Comparison of ENCODE assay signal across 22 cellular contexts in the genomic region with DNA sequence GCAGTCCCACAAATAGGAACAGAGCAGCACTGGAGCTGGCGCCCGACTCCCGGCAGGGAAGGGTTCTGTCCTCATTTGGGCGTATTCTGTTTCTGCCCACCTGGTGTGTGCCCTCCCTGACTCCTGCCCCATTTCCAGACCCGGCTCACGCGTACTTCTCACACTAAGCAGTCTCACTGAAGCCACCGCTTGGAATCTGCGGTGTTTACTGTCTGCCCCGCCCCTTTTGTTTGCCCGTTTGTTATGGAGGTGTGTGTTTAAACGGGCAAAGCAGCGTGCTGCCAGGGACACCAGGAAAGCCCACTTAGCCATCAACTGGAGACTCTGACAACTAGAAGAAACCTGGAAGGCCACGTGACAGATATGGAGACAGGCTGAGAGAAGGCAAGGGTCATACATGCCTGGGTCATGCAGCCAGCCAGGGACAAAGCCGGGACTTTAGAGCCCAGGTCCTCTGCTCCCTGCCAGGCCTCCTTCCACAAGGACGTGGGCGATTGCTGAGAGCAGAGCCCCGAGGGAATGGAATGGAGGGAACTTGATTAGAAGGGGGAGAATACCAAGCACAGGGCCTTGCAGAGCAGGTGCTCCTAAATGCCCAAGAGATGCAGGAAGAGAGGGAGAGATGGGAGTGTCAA. TPM values are rescaled to one million over a fixed set of nuclear protein-coding genes. Genes with fewer than 3 reads are reported as not detected.
DNase-seq lines count a peak whose midpoint lies in the region; ATAC-seq, FAIRE-seq and TF ChIP-seq lines count a peak whose summit lies in the region.
"Had no signal": no experiment of that assay in that cellular context is flagged by ENCODE, and none has a peak within 500 bp of the region (broad histone marks: within the 10 kb centered on the region; RNA-seq: fewer than 3 reads in every experiment).

No MANE protein-coding gene starts in this region.

- H3K27ac ChIP-seq in liver (ENCODE audit: low read depth in 1 of 2, low read length in 2 of 2) (peak overlapping the region; percentile 31 to 55), HepG2 (ENCODE audit: extremely low read length, insufficient read depth, low read length) (no peak overlapping the region), upper lobe of right lung (no peak overlapping the region), right atrium auricular region (no peak overlapping the region)
- H3K27ac ChIP-seq: parathyroid adenoma, WERI-Rb-1 had no signal

- POLR2A ChIA-PET in HepG2 (lab: Yijun Ruan, JAX): no interaction called here

- no peak overlapping the region for H2AFZ ChIP-seq in HepG2 (ENCODE audit: low read length)
- H2AFZ ChIP-seq: parathyroid adenoma had no signal

- peaks cover 6 to 32% (median 17%) of the 10 kb centered on the region in 4 donors for H3K4me1 ChIP-seq in liver (ENCODE audit: control insufficient read depth in 4 of 4, insufficient read depth in 4 of 4, low read length in 3 of 4)
- H3K4me1 ChIP-seq in HepG2 (ENCODE audit: insufficient read depth, low read length): peaks cover 12% of the 10 kb centered on the region
- no peaks in the 10 kb centered on the region for H3K4me1 ChIP-seq in upper lobe of right lung
- H3K4me1 ChIP-seq in right atrium auricular region: no peaks in the 10 kb centered on the region
- H3K4me1 ChIP-seq: parathyroid adenoma had no signal

- no peaks in the 10 kb centered on the region for H4K20me1 ChIP-seq in HepG2 (ENCODE audit: insufficient read depth, low read length)

- ATAC-seq in HepG2 (no peak), left colon (peak; percentile 40), upper lobe of right lung (peak; percentile 4), GM18861 (IDR thresholded peaks at IDR 0.05; ENCODE audit: unreplicated experiment) (no peak)
- ATAC-seq: activated T-cell treated with anti-CD3 and anti-CD28 coated beads, Interleukin-2, amount 50 U/mL, for 72 hours had no signal

- CTCF ChIA-PET in HepG2 (lab: Yijun Ruan, JAX; ENCODE audit: low intra/inter-chr PET ratio, low total read pairs): no interaction called here

- H3K9ac ChIP-seq in liver (ENCODE audit: low read depth in 1 of 2, low read length in 2 of 2) (peak overlapping the region in 1 of 2 donors; percentile 50), HepG2 (ENCODE audit: insufficient read depth, low read depth, low read length) (no peak overlapping the region)
- H3K9ac ChIP-seq: parathyroid adenoma had no signal

- 38% methylated on average over 18 of the region's 18 CpGs for WGBS in liver
- 20% methylated on average over 18 of the region's 18 CpGs for WGBS in HepG2 (ENCODE audit: low lambda C conversion rate)

- H3K4me2 ChIP-seq in HepG2 (ENCODE audit: low read depth, low read length): no peak overlapping the region

- no peaks in the 10 kb centered on the region for H3K36me3 ChIP-seq in liver (ENCODE audit: control insufficient read depth in 4 of 4, insufficient read depth in 3 of 4, low read depth in 1 of 4, low read length in 3 of 4)
- no peaks in the 10 kb centered on the region for H3K36me3 ChIP-seq in HepG2 (replicated peaks in 1 of 2; ENCODE audit: control insufficient read depth in 1 of 2, insufficient read depth in 2 of 2, low read length in 2 of 2)
- H3K36me3 ChIP-seq in upper lobe of right lung: no peaks in the 10 kb centered on the region
- H3K36me3 ChIP-seq in right atrium auricular region: no peaks in the 10 kb centered on the region

- TF ChIP-seq EP300 in HepG2 (IDR thresholded peaks at IDR 0.05; ENCODE audit: low read depth in 2 of 2, low read length in 2 of 2) (no peak), HepG2 (CRISPR knock-in tag; IDR thresholded peaks at IDR 0.05; ENCODE audit: borderline replicate concordance) (no peak)

- TF ChIP-seq RAD21 in liver (IDR thresholded peaks at IDR 0.05) (peak in 1 of 2 donors; percentile 7), HepG2 (CRISPR knock-in tag; IDR thresholded peaks at IDR 0.05) (no peak)

- H3K79me2 ChIP-seq in HepG2 (ENCODE audit: insufficient read depth, low read length): no peaks in the 10 kb centered on the region
- H3K79me2 ChIP-seq: parathyroid adenoma had no signal

- intact Hi-C loops in HepG2 (cut with micrococcal nuclease; ENCODE audit: unreplicated experiment) (no loop called here), left colon (cut with DNase I, micrococcal nuclease) (no loop called here), upper lobe of right lung (cut with DNase I) (loop anchor here (10.0 kb wide), 1 partner anchor 426 kb away; no protein-coding TSS in a partner anchor)

- no peak for TF ChIP-seq POLR2A in HepG2 (IDR thresholded peaks at IDR 0.05; ENCODE audit: insufficient read depth in 1 of 2, low read depth in 2 of 2, low read length in 2 of 2)

- H3K4me3 ChIP-seq in liver (ENCODE audit: low read depth in 1 of 3, low read length in 3 of 3) (no peak overlapping the region), HepG2 (replicated peaks in 1 of 3; ENCODE audit: insufficient read depth in 1 of 3, low read depth in 2 of 3, low read length in 3 of 3) (no peak overlapping the region), upper lobe of right lung (no peak overlapping the region), right atrium auricular region (no peak overlapping the region)

- no peaks in the 10 kb centered on the region for H3K27me3 ChIP-seq in liver (ENCODE audit: control insufficient read depth in 4 of 4, insufficient read depth in 4 of 4, low read length in 3 of 4)
- H3K27me3 ChIP-seq in HepG2 (ENCODE audit: control insufficient read depth in 1 of 2, insufficient read depth in 2 of 2, low read length in 2 of 2): peaks cover 1 to 55% of the 10 kb centered on the region in 2 experiments; a peak in 4 of 5 replicates
- H3K27me3 ChIP-seq in upper lobe of right lung: peaks cover 15% of the 10 kb centered on the region
- no peaks in the 10 kb centered on the region for H3K27me3 ChIP-seq in right atrium auricular region

- BruUV-seq in HepG2 (replicated peaks; lab: Mats Ljungman, UMichigan): no TSS peak

- no peak for FAIRE-seq in HepG2 (lab: Jason Lieb, UNC)
- FAIRE-seq: G401.6 had no signal

- TF ChIP-seq CTCF in liver (IDR thresholded peaks at IDR 0.05; ENCODE audit: low read depth, low read length, missing input control): no peak
- no peak for TF ChIP-seq CTCF in HepG2 (CRISPR knock-in tag; IDR thresholded peaks at IDR 0.05)
- no peak for TF ChIP-seq CTCF in upper lobe of right lung (IDR thresholded peaks at IDR 0.05)
- no peak for TF ChIP-seq CTCF in GM20000 (IDR thresholded peaks at IDR 0.05; ENCODE audit: extremely low read depth, missing control alignments)
- TF ChIP-seq CTCF in right atrium auricular region (IDR thresholded peaks at IDR 0.05): no peak

- no peak for DNase-seq in HepG2 (ENCODE audit: low spot score)
- peak; percentile 81 for DNase-seq in NCI-H748 (lab: John Stamatoyannopoulos, UW; ENCODE audit: unreplicated experiment)
- no peak for DNase-seq in left colon
- DNase-seq in upper lobe of right lung: no peak
- no peak for DNase-seq in GM20000 (ENCODE audit: low spot score)
- no peak for DNase-seq in right atrium auricular region (ENCODE audit: low spot score)
- DNase-seq: activated CD4-positive, alpha-beta memory T cell treated with anti-CD3 and anti-CD28 coated beads for 36 hours; activated naive CD8-positive, alpha-beta T cell treated with anti-CD3 and anti-CD28 coated beads for 36 hours; activated T-cell treated with anti-CD3 and anti-CD28 coated beads, Interleukin-2, amount 50 U/mL, for 72 hours; Caco-2; effector CD8-positive, alpha-beta T cell; KBM-7; MV-4-11; NCI-H2171 treated with DMSO at 0.1 percent for 48 hours; SHP77 treated with DMSO at 0.1 percent for 48 hours; stimulated activated CD4-positive, alpha-beta T cell treated with anti-CD3 and anti-CD28 coated beads, Interleukin-2, amount 100 ng/mL, for 48 hours; WERI-Rb-1 had no signal

- in situ Hi-C loops in HepG2 (cut with HindIII; ENCODE audit: extremely low pct_ligation_motif_present, low pct_unique_long_range_greater_than_20kb): no loop called here

- H3K9me3 ChIP-seq in liver (ENCODE audit: control insufficient read depth in 4 of 4, low read length in 3 of 4): no peaks in the 10 kb centered on the region
- no peaks in the 10 kb centered on the region for H3K9me3 ChIP-seq in HepG2 (ENCODE audit: low read length)
- H3K9me3 ChIP-seq in upper lobe of right lung: no peaks in the 10 kb centered on the region
- H3K9me3 ChIP-seq in right atrium auricular region: no peaks in the 10 kb centered on the region
- H3K9me3 ChIP-seq: Caco-2 had no signal

RNA-seq across cellular contexts. Expression of a gene that starts 8.7 kb away (rescaled TPM):
- 1 to 10 TPM in 1 of 2 donors, under 1 TPM in 1; 0.14 to 2.1 TPM for total RNA-seq in liver
- under 1 TPM; 0.42 to 0.64 TPM for polyA plus RNA-seq in liver
- total RNA-seq in HepG2 (2016; rRNA removed; fragmentation: Illumina TruSeq; extraction: Trizol): not detected in 2 replicates
- total RNA-seq in HepG2 (2016; cell fraction: cytosol; rRNA removed; fragmentation: Illumina TruSeq; extraction: Trizol; ENCODE audit: low read depth): not detected in 2 replicates
- total RNA-seq in HepG2 (2016; cell fraction: insoluble cytoplasmic fraction; rRNA removed; fragmentation: Illumina TruSeq; extraction: Trizol): not detected in 2 replicates
- not detected in 2 replicates for total RNA-seq in HepG2 (2016; cell fraction: membrane; rRNA removed; fragmentation: Illumina TruSeq; extraction: Trizol)
- not detected in 2 replicates for total RNA-seq in HepG2 (2016; cell fraction: nucleus; rRNA removed; fragmentation: Illumina TruSeq; extraction: Trizol)
- not detected in 2 replicates for polyA plus RNA-seq in HepG2 (2011; rRNA removed)
- polyA plus RNA-seq in HepG2 (2011; cell fraction: cytosol; rRNA removed): not detected in 2 replicates
- polyA plus RNA-seq in HepG2 (2011; cell fraction: nucleus; rRNA removed): not detected in 2 replicates
- not detected in 2 replicates for polyA plus RNA-seq in HepG2 (2012)
- polyA plus RNA-seq in HepG2 (2016; cell fraction: cytosol; fragmentation: Illumina TruSeq; extraction: Trizol; ENCODE audit: low read depth): not detected in 2 replicates
- not detected in 2 replicates for polyA plus RNA-seq in HepG2 (2016; cell fraction: insoluble cytoplasmic fraction; fragmentation: Illumina TruSeq; extraction: Trizol; ENCODE audit: low read depth)
- polyA plus RNA-seq in HepG2 (2016; cell fraction: membrane; fragmentation: Illumina TruSeq; extraction: Trizol; ENCODE audit: low read depth): not detected in 2 replicates
- polyA plus RNA-seq in HepG2 (2016; cell fraction: nucleus; fragmentation: Illumina TruSeq; extraction: Trizol; ENCODE audit: insufficient read depth, low read depth): not detected in 2 replicates
- not detected in 2 replicates for polyA minus RNA-seq in HepG2 (2011; rRNA and poly(A)+ RNA removed; ENCODE audit: low replicate concordance)
- polyA minus RNA-seq in HepG2 (2011; cell fraction: cytosol; rRNA and poly(A)+ RNA removed): not detected in 2 replicates
- polyA minus RNA-seq in HepG2 (2011; cell fraction: nucleus; rRNA and poly(A)+ RNA removed): not detected in 2 replicates
- total RNA-seq in left colon: 1 to 10 TPM in 1 of 2 donors, under 1 TPM in 1; 0.58 to 1.1 TPM
- 3.6 TPM for total RNA-seq in upper lobe of right lung
- 1 to 10 TPM; 1.5 TPM for total RNA-seq in right atrium auricular region
- total RNA-seq: Caco-2 had no signal

RNA-seq across cellular contexts. Expression of a gene that starts 41.5 kb away (rescaled TPM):
- total RNA-seq in liver: under 1 TPM; 0.08 to 0.37 TPM
- not detected for polyA plus RNA-seq in liver
- total RNA-seq in HepG2 (2016; rRNA removed; fragmentation: Illumina TruSeq; extraction: Trizol): not detected in 2 replicates
- not detected in 2 replicates for total RNA-seq in HepG2 (2016; cell fraction: cytosol; rRNA removed; fragmentation: Illumina TruSeq; extraction: Trizol; ENCODE audit: low read depth)
- not detected in 2 replicates for total RNA-seq in HepG2 (2016; cell fraction: insoluble cytoplasmic fraction; rRNA removed; fragmentation: Illumina TruSeq; extraction: Trizol)
- not detected in 2 replicates for total RNA-seq in HepG2 (2016; cell fraction: membrane; rRNA removed; fragmentation: Illumina TruSeq; extraction: Trizol)
- total RNA-seq in HepG2 (2016; cell fraction: nucleus; rRNA removed; fragmentation: Illumina TruSeq; extraction: Trizol): not detected in 2 replicates
- polyA plus RNA-seq in HepG2 (2011; rRNA removed): not detected in 2 replicates
- polyA plus RNA-seq in HepG2 (2011; cell fraction: cytosol; rRNA removed): not detected in 2 replicates
- not detected in 2 replicates for polyA plus RNA-seq in HepG2 (2011; cell fraction: nucleus; rRNA removed)
- polyA plus RNA-seq in HepG2 (2012): not detected in 2 replicates
- not detected in 2 replicates for polyA plus RNA-seq in HepG2 (2016; cell fraction: cytosol; fragmentation: Illumina TruSeq; extraction: Trizol; ENCODE audit: low read depth)
- not detected in 2 replicates for polyA plus RNA-seq in HepG2 (2016; cell fraction: insoluble cytoplasmic fraction; fragmentation: Illumina TruSeq; extraction: Trizol; ENCODE audit: low read depth)
- not detected in 2 replicates for polyA plus RNA-seq in HepG2 (2016; cell fraction: membrane; fragmentation: Illumina TruSeq; extraction: Trizol; ENCODE audit: low read depth)
- not detected in 2 replicates for polyA plus RNA-seq in HepG2 (2016; cell fraction: nucleus; fragmentation: Illumina TruSeq; extraction: Trizol; ENCODE audit: insufficient read depth, low read depth)
- not detected in 2 replicates for polyA minus RNA-seq in HepG2 (2011; rRNA and poly(A)+ RNA removed; ENCODE audit: low replicate concordance)
- polyA minus RNA-seq in HepG2 (2011; cell fraction: cytosol; rRNA and poly(A)+ RNA removed): not detected in 2 replicates
- not detected in 2 replicates for polyA minus RNA-seq in HepG2 (2011; cell fraction: nucleus; rRNA and poly(A)+ RNA removed)
- under 1 TPM; 0.15 to 0.28 TPM for total RNA-seq in left colon
- not detected for total RNA-seq in upper lobe of right lung
- under 1 TPM in 1 of 2 donors, not detected in 1; 0.12 TPM for total RNA-seq in right atrium auricular region
- total RNA-seq: activated CD4-positive, alpha-beta memory T cell treated with anti-CD3 and anti-CD28 coated beads for 36 hours; activated T-cell treated with anti-CD3 and anti-CD28 coated beads, Interleukin-2, amount 50 U/mL, for 72 hours; Caco-2; lower leg skin had no signal

Comparison
In these comparisons a context has a peak if more than half of its experiments do, and no peak if none do; other contexts are left out.
1. H3K27ac ChIP-seq: peak in liver (2 of 2); none in HepG2 (single experiment), upper lobe of right lung (single experiment) and right atrium auricular region (0 of 2).
2. ATAC-seq: peak in left colon (single experiment) and upper lobe of right lung (single experiment); none in HepG2 (single experiment) and GM18861 (single experiment).